Comparison of ENCODE assay signal across 8 cellular contexts in genomic region chr1:205226868-205227583, GRCh38. TPM values are rescaled to one million over a fixed set of nuclear protein-coding genes. Genes with fewer than 3 reads are reported as not detected.
A peak's percentile ranks its signal among the peaks of the same experiment; 100 is the strongest.
DNase-seq lines count a peak whose midpoint lies in the region; ATAC-seq and TF ChIP-seq lines count a peak whose summit lies in the region.

No MANE protein-coding gene starts in this region.

- H3K9ac ChIP-seq in endodermal cell (ENCODE audit: extremely low read depth, low read length, poor library complexity, severe bottlenecking): no peak overlapping the region

- peaks cover 36% of the 10 kb centered on the region for H3K27me3 ChIP-seq in endodermal cell (ENCODE audit: control insufficient read depth, insufficient read depth, low read length, poor library complexity, severe bottlenecking)

- 19 to 21% methylated on average over 7 to 8 of the region's 8 CpGs for WGBS in endodermal cell (ENCODE audit: insufficient coverage in 1 of 2, insufficient read length in 1 of 2), 2 experiments

- no peaks in the 10 kb centered on the region for H3K9me3 Mint-ChIP-seq in activated CD4-positive, alpha-beta T cell treated with anti-CD3 and anti-CD28 coated beads, Interleukin-2, amount 10 ng/mL, durations not matched to agents 24 days and 14 days
- no peaks in the 10 kb centered on the region for H3K9me3 Mint-ChIP-seq in endodermal cell
- no peaks in the 10 kb centered on the region for H3K9me3 Mint-ChIP-seq in natural killer cell treated with Interleukin-12 subunit alpha and Interleukin-12 subunit beta and Interleukin-15 and Interleukin-18, amount 100 ng/mL, for 72 hours

- H3K4me3 ChIP-seq in endodermal cell (ENCODE audit: low read length): peak overlapping the region; percentile 82

- ATAC-seq in natural killer cell treated with Interleukin-12 subunit alpha and Interleukin-12 subunit beta and Interleukin-15 and Interleukin-18, amount 100 ng/mL, for 72 hours: no peak
- ATAC-seq in HG03571 (IDR thresholded peaks at IDR 0.05; ENCODE audit: unreplicated experiment): no peak

- peaks cover 3% of the 10 kb centered on the region for H3K4me1 ChIP-seq in endodermal cell (ENCODE audit: control insufficient read depth, insufficient read depth, low read length)

- intact Hi-C loops in activated CD4-positive, alpha-beta T cell treated with anti-CD3 and anti-CD28 coated beads, Interleukin-2, amount 10 ng/mL, durations not matched to agents 24 days and 14 days (cut with micrococcal nuclease): no loop called here

- H3K4me3 Mint-ChIP-seq in activated CD4-positive, alpha-beta T cell treated with anti-CD3 and anti-CD28 coated beads, Interleukin-2, amount 10 ng/mL, durations not matched to agents 24 days and 14 days: peak overlapping the region; percentile 79
- peak overlapping the region; percentile 73 for H3K4me3 Mint-ChIP-seq in endodermal cell
- peak overlapping the region; percentile 63 for H3K4me3 Mint-ChIP-seq in natural killer cell treated with Interleukin-12 subunit alpha and Interleukin-12 subunit beta and Interleukin-15 and Interleukin-18, amount 100 ng/mL, for 72 hours

- H3K27ac ChIP-seq in endodermal cell (ENCODE audit: low read depth, low read length): no peak overlapping the region

- H3K27ac Mint-ChIP-seq in activated CD4-positive, alpha-beta T cell treated with anti-CD3 and anti-CD28 coated beads, Interleukin-2, amount 10 ng/mL, durations not matched to agents 24 days and 14 days: no peak overlapping the region
- H3K27ac Mint-ChIP-seq in endodermal cell: peak overlapping the region; percentile 21
- no peak overlapping the region for H3K27ac Mint-ChIP-seq in natural killer cell treated with Interleukin-12 subunit alpha and Interleukin-12 subunit beta and Interleukin-15 and Interleukin-18, amount 100 ng/mL, for 72 hours

- peaks cover 36% of the 10 kb centered on the region for H3K4me1 Mint-ChIP-seq in activated CD4-positive, alpha-beta T cell treated with anti-CD3 and anti-CD28 coated beads, Interleukin-2, amount 10 ng/mL, durations not matched to agents 24 days and 14 days
- H3K4me1 Mint-ChIP-seq in endodermal cell: peaks cover 13% of the 10 kb centered on the region
- peaks cover 29 to 42% of the 10 kb centered on the region in 2 donors for H3K4me1 Mint-ChIP-seq in natural killer cell treated with Interleukin-12 subunit alpha and Interleukin-12 subunit beta and Interleukin-15 and Interleukin-18, amount 100 ng/mL, for 72 hours (ENCODE audit: low read depth in 2 of 2)

- no peaks in the 10 kb centered on the region for H3K9me3 ChIP-seq in endodermal cell (ENCODE audit: control insufficient read depth, low read length)

- no peaks in the 10 kb centered on the region for H3K36me3 Mint-ChIP-seq in activated CD4-positive, alpha-beta T cell treated with anti-CD3 and anti-CD28 coated beads, Interleukin-2, amount 10 ng/mL, durations not matched to agents 24 days and 14 days (ENCODE audit: low read depth)
- no peaks in the 10 kb centered on the region for H3K36me3 Mint-ChIP-seq in endodermal cell (ENCODE audit: low read depth)
- H3K36me3 Mint-ChIP-seq in natural killer cell treated with Interleukin-12 subunit alpha and Interleukin-12 subunit beta and Interleukin-15 and Interleukin-18, amount 100 ng/mL, for 72 hours: no peaks in the 10 kb centered on the region

- H3K27me3 Mint-ChIP-seq in activated CD4-positive, alpha-beta T cell treated with anti-CD3 and anti-CD28 coated beads, Interleukin-2, amount 10 ng/mL, durations not matched to agents 24 days and 14 days: peaks cover 31% of the 10 kb centered on the region
- peaks cover 22% of the 10 kb centered on the region for H3K27me3 Mint-ChIP-seq in endodermal cell (ENCODE audit: insufficient read depth)
- peaks cover 8 to 24% of the 10 kb centered on the region in 2 donors for H3K27me3 Mint-ChIP-seq in natural killer cell treated with Interleukin-12 subunit alpha and Interleukin-12 subunit beta and Interleukin-15 and Interleukin-18, amount 100 ng/mL, for 72 hours

- no peak for DNase-seq in activated CD4-positive, alpha-beta T cell treated with anti-CD3 and anti-CD28 coated beads, Interleukin-2, amount 10 ng/mL, durations not matched to agents 24 days and 14 days
- DNase-seq in activated CD4-positive, alpha-beta T cell treated with anti-CD3 and anti-CD28 coated beads, Interleukin-2, amount 50 U/mL, for 1 hour: no peak
- DNase-seq in RPMI8226 (peak; percentile 93), endodermal cell (no peak), NCI-H2029 (lab: John Stamatoyannopoulos, UW) (no peak), NCI-H1694 (lab: John Stamatoyannopoulos, UW) (no peak)
- DNase-seq in natural killer cell treated with Interleukin-12 subunit alpha and Interleukin-12 subunit beta and Interleukin-15 and Interleukin-18, amount 100 ng/mL, for 72 hours (ENCODE audit: low spot score): no peak

- TF ChIP-seq CTCF in endodermal cell (conservative IDR thresholded peaks at IDR 0.05): no peak

- H3K36me3 ChIP-seq in endodermal cell (ENCODE audit: control insufficient read depth, insufficient read depth, low read length): no peaks in the 10 kb centered on the region

RNA-seq across cellular contexts. Expression of gene TMCC2, which starts 0.7 kb away (rescaled TPM):
- 19.9 and 20.9 TPM in 2 replicates for total RNA-seq in activated CD4-positive, alpha-beta T cell treated with anti-CD3 and anti-CD28 coated beads, Interleukin-2, amount 10 ng/mL, durations not matched to agents 24 days and 14 days
- 1 to 10 TPM; 5.2 to 5.8 TPM for total RNA-seq in endodermal cell
- 9.8 TPM for polyA plus RNA-seq in endodermal cell (2013, experiment 1 of 2)
- polyA plus RNA-seq in endodermal cell (2013, experiment 2 of 2): 7.5 TPM
- total RNA-seq in natural killer cell treated with Interleukin-12 subunit alpha and Interleukin-12 subunit beta and Interleukin-15 and Interleukin-18, amount 100 ng/mL, for 72 hours: 10 to 100 TPM; 24.0 to 28.8 TPM

RNA-seq across cellular contexts. Expression of gene DSTYK, which starts 15.5 kb away (rescaled TPM):
- 26.7 and 27.6 TPM in 2 replicates for total RNA-seq in activated CD4-positive, alpha-beta T cell treated with anti-CD3 and anti-CD28 coated beads, Interleukin-2, amount 10 ng/mL, durations not matched to agents 24 days and 14 days
- 10 to 100 TPM in 1 of 2 donors, 1 to 10 TPM in 1; 9.8 to 11.0 TPM for total RNA-seq in endodermal cell
- 6.4 TPM for polyA plus RNA-seq in endodermal cell (2013, experiment 1 of 2)
- polyA plus RNA-seq in endodermal cell (2013, experiment 2 of 2): 6.5 TPM
- 10 to 100 TPM; 15.8 to 31.6 TPM for total RNA-seq in natural killer cell treated with Interleukin-12 subunit alpha and Interleukin-12 subunit beta and Interleukin-15 and Interleukin-18, amount 100 ng/mL, for 72 hours
